In the genomic region with DNA sequence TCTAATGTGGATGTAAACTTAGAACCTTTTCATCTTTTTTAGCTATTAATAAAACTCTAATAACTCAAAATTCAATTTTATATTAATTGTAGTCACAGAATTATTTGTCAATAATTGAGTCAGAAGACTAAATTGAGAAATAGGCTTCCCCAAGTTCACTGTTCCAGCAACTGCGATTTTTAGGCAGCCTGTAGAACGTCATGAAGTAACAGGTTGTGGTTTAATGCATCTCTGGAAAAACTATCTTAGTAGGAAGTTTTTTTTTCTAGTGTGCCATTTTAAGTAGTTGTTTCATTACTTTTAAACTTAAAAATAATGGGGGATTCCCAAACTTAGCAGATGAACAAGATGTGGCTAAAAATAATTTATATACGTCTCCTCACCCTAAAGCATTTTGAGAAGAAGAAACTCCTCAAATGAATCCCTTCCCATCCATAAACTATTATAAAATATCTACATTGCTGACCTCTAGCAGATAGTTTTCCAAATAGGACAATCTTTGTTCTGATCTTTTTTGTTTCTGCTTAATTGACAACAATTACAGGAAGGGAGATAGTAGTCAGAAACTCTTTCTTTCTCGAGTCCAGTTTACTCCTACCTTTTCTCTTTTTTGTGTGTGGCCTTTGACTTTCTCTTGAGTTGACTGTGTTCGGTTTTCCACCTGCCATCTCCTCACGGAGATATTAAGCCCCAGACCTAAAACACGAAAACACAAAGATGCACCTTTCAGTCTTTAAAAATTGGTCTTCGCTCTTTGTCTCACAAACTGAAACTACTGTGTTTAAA, we compare ENCODE assay signal across 1 cellular context.
TF ChIP-seq lines count a peak whose summit lies in the region.

No MANE protein-coding gene starts in this region.

TF ChIP-seq in GM12891, 5 proteins besides CTCF, POLR2A, EP300 and RAD21:
- TF ChIP-seq PAX5 (IDR thresholded peaks at IDR 0.05; ENCODE audit: insufficient read depth, low read length, severe bottlenecking) (no peak), TAF1 (IDR thresholded peaks at IDR 0.05; ENCODE audit: low read depth, low read length) (no peak), SPI1 (IDR thresholded peaks at IDR 0.05; ENCODE audit: low read depth, low read length) (no peak), POLR2AphosphoS5 (IDR thresholded peaks at IDR 0.05; ENCODE audit: low read depth, low read length) (no peak), POU2F2 (IDR thresholded peaks at IDR 0.05; ENCODE audit: low read depth, low read length) (no peak)
